8 cellular contexts compared by ENCODE assay signal in genomic region chr6:158654498-158654897, GRCh38. TPM values are rescaled to one million over a fixed set of nuclear protein-coding genes. Genes with fewer than 3 reads are reported as not detected.
DNase-seq lines count a peak whose midpoint lies in the region; ATAC-seq, FAIRE-seq and TF ChIP-seq lines count a peak whose summit lies in the region.

No MANE protein-coding gene starts in this region.

- H3K9me3 ChIP-seq in K562 (replicated peaks; ENCODE audit: control insufficient read depth, insufficient read depth, low read depth, low read length), result no peaks in the 10 kb centered on the region

- H3K79me2 ChIP-seq in K562 (ENCODE audit: control insufficient read depth, insufficient read depth, low read length), result no peaks in the 10 kb centered on the region

- ATAC-seq in K562, result peak; percentile 40; the same call in 1 of the 3 replicates
- no peak for ATAC-seq in stimulated activated naive B cell treated with anti-CD40 and anti-IgM and Interleukin-4, amounts not matched to agents 10 μg/mL and 1 μg/mL and 100 μg/mL, for 72 hours (replicated peaks)
- ATAC-seq in GM18858 (IDR thresholded peaks at IDR 0.05; ENCODE audit: unreplicated experiment), result no peak
- ATAC-seq in GM19455 (IDR thresholded peaks at IDR 0.05; ENCODE audit: unreplicated experiment), result no peak

- no peak overlapping the region for H3K4me3 ChIP-seq in K562

- H3K27ac Mint-ChIP-seq in CD14-positive monocyte, result peak overlapping the region; percentile 96 to 100 (median 98)
- peak overlapping the region; percentile 92 for H3K27ac Mint-ChIP-seq in stimulated activated naive B cell treated with anti-CD40 and anti-IgM and Interleukin-4, amounts not matched to agents 10 μg/mL and 1 μg/mL and 100 μg/mL, for 72 hours

- peak; percentile 93 for DNase-seq in CD14-positive monocyte (ENCODE audit: low spot score)
- DNase-seq in NCI-H1694 treated with DMSO at 0.1 percent for 48 hours (lab: John Stamatoyannopoulos, UW), result peak; percentile 30
- peak in 1 of 4 experiments; percentile 43 for DNase-seq in K562 (ENCODE audit: extremely low read depth in 1 of 4, low spot score in 3 of 4)
- no peak for DNase-seq in stimulated activated naive B cell treated with anti-CD40 and anti-IgM and Interleukin-4, amounts not matched to agents 10 μg/mL and 1 μg/mL and 100 μg/mL, for 72 hours
- DNase-seq in GM10248 (ENCODE audit: extremely low spot score), result no peak

- TF ChIP-seq RAD21 in K562 (CRISPR knock-in tag; conservative IDR thresholded peaks at IDR 0.05 in 1 of 2, IDR thresholded peaks at IDR 0.05 in 1 of 2), result no peak

- peak overlapping the region in 1 of 2 donors; percentile 72 for H3K4me3 Mint-ChIP-seq in CD14-positive monocyte
- H3K4me3 Mint-ChIP-seq in stimulated activated naive B cell treated with anti-CD40 and anti-IgM and Interleukin-4, amounts not matched to agents 10 μg/mL and 1 μg/mL and 100 μg/mL, for 72 hours, result no peak overlapping the region

- no peak for TF ChIP-seq EP300 in K562 (IDR thresholded peaks at IDR 0.05; ENCODE audit: low read length)

- CTCF ChIA-PET in K562 (lab: Yijun Ruan, JAX; ENCODE audit: low intra/inter-chr PET ratio) (no interaction called here), GM10248 (lab: Yijun Ruan, JAX) (interaction anchor here (0.8 kb wide), 1 partner anchor 10 kb away, joined by 3 read pairs; the partner anchor contains the start of gene DYNLT1)

- 9% methylated on average over 6 of the region's 6 CpGs for WGBS in K562 (ENCODE audit: insufficient coverage, low coverage, missing lambda C conversion rate)

- no peak for FAIRE-seq in K562 (lab: Jason Lieb, UNC)

- intact Hi-C loops in CD14-positive monocyte (cut with micrococcal nuclease) (loop anchor here in 1 of 2 donors (10.0 kb wide), 1 partner anchor 600 kb away; no protein-coding TSS in a partner anchor), K562 (cut with micrococcal nuclease) (no loop called here)

- H3K9ac ChIP-seq in K562 (ENCODE audit: insufficient read depth in 1 of 2, low read depth in 2 of 2, low read length in 2 of 2), result no peak overlapping the region; a peak in 1 of 4 replicates

- H3K4me2 ChIP-seq in K562 (ENCODE audit: insufficient read depth, low read length), result no peak overlapping the region

- in situ Hi-C loops in K562 (cut with MboI), result no loop called here

- peaks cover 0 to 9% (median 0%) of the 10 kb centered on the region in 3 donors for H3K27me3 Mint-ChIP-seq in CD14-positive monocyte (ENCODE audit: low read depth in 3 of 3)
- peaks cover 22 to 25% of the 10 kb centered on the region in 2 donors for H3K27me3 Mint-ChIP-seq in stimulated activated naive B cell treated with anti-CD40 and anti-IgM and Interleukin-4, amounts not matched to agents 10 μg/mL and 1 μg/mL and 100 μg/mL, for 72 hours

- BruUV-seq in K562 (replicated peaks; lab: Mats Ljungman, UMichigan), result no TSS peak

- no peak for TF ChIP-seq CTCF in CD14-positive monocyte (IDR thresholded peaks at IDR 0.05)
- no peak for TF ChIP-seq CTCF in K562 (IDR thresholded peaks at IDR 0.05 in 2 of 3, conservative IDR thresholded peaks at IDR 0.05 in 1 of 3; ENCODE audit: insufficient read depth in 2 of 3, low read depth in 1 of 3, low read length in 3 of 3)
- TF ChIP-seq CTCF in GM10248 (IDR thresholded peaks at IDR 0.05; ENCODE audit: control extremely low read depth, extremely low read depth, low read depth, missing control alignments), result no peak

- H2AFZ ChIP-seq in K562 (ENCODE audit: low read depth, low read length), result 0 out of 2 replicates have a peak overlapping the region, but pooled peaks have one; percentile 9

- H4K20me1 ChIP-seq in K562 (replicated peaks; ENCODE audit: control insufficient read depth, insufficient read depth, low read length), result 0 out of 2 replicates have a peak, but pooled peaks cover 3% of the 10 kb centered on the region

- H3K4me1 Mint-ChIP-seq in CD14-positive monocyte, result peaks cover 62% of the 10 kb centered on the region
- peaks cover 25 to 46% of the 10 kb centered on the region in 2 donors for H3K4me1 Mint-ChIP-seq in stimulated activated naive B cell treated with anti-CD40 and anti-IgM and Interleukin-4, amounts not matched to agents 10 μg/mL and 1 μg/mL and 100 μg/mL, for 72 hours

- peaks cover 0 to 4% of the 10 kb centered on the region in 2 donors for H3K36me3 Mint-ChIP-seq in CD14-positive monocyte
- peaks cover 16 to 44% of the 10 kb centered on the region in 2 donors for H3K36me3 Mint-ChIP-seq in stimulated activated naive B cell treated with anti-CD40 and anti-IgM and Interleukin-4, amounts not matched to agents 10 μg/mL and 1 μg/mL and 100 μg/mL, for 72 hours

- no peaks in the 10 kb centered on the region for H3K36me3 ChIP-seq in K562 (ENCODE audit: control insufficient read depth, insufficient read depth, low read length)

- H3K9me1 ChIP-seq in K562 (ENCODE audit: control insufficient read depth, insufficient read depth, low read length), result no peaks in the 10 kb centered on the region

- TF ChIP-seq POLR2A in K562 (conservative IDR thresholded peaks at IDR 0.05), result no peak

- H3K9me3 Mint-ChIP-seq in CD14-positive monocyte, result no peaks in the 10 kb centered on the region
- no peaks in the 10 kb centered on the region for H3K9me3 Mint-ChIP-seq in stimulated activated naive B cell treated with anti-CD40 and anti-IgM and Interleukin-4, amounts not matched to agents 10 μg/mL and 1 μg/mL and 100 μg/mL, for 72 hours

- H3K4me1 ChIP-seq in K562 (replicated peaks in 1 of 2; ENCODE audit: control insufficient read depth in 2 of 2, insufficient read depth in 2 of 2, low read length in 2 of 2), result peaks cover 3% of the 10 kb centered on the region in 2 experiments; a peak in 2 of 5 replicates

- H3K27ac ChIP-seq in K562 (ENCODE audit: extremely low read depth, low read depth, low read length), result no peak overlapping the region
- H3K27ac ChIP-seq in layer of hippocampus (ENCODE audit: low read depth, low read length), result peak overlapping the region; percentile 19

- POLR2A ChIA-PET in K562 (lab: Yijun Ruan, JAX), result interaction anchor here (1.0 to 1.3 kb wide), 2 partner anchors 9 to 10 kb away, joined by 4 read pairs; partner anchors contain the start of gene DYNLT1
- POLR2A ChIA-PET in GM10248 (lab: Yijun Ruan, JAX), result interaction anchor here (0.6 kb wide), 1 partner anchor 37 kb away, joined by 3 read pairs; no protein-coding TSS in a partner anchor

- H3K27me3 ChIP-seq in K562 (ENCODE audit: control insufficient read depth in 2 of 2, insufficient read depth in 2 of 2, low read length in 2 of 2) (peaks cover 47 to 58% of the 10 kb centered on the region in 2 experiments), layer of hippocampus (ENCODE audit: control insufficient read depth, insufficient read depth, low read length) (no peaks in the 10 kb centered on the region)

TF ChIP-seq in K562, 482 proteins besides CTCF, POLR2A, EP300 and RAD21 (continues in another document):
- peak; percentile 58; the same call in 1 of the 2 replicates for TF ChIP-seq MYC (IDR thresholded peaks at IDR 0.05; ENCODE audit: low read depth, low read length)
- TF ChIP-seq MYC (CRISPR knock-in tag; IDR thresholded peaks at IDR 0.05; ENCODE audit: borderline replicate concordance, low read depth), result no peak
- TF ChIP-seq ATF1 (CRISPR knock-in tag; IDR thresholded peaks at IDR 0.05), result no peak
- TF ChIP-seq ATF1 (tag; IDR thresholded peaks at IDR 0.05), result no peak
- TF ChIP-seq HNRNPK (IDR thresholded peaks at IDR 0.05; ENCODE audit: low read depth, low read length, poor library complexity, severe bottlenecking), result no peak
- TF ChIP-seq KAT2B (IDR thresholded peaks at IDR 0.05; ENCODE audit: low read depth, low read length), result no peak
- TF ChIP-seq MCM2 (IDR thresholded peaks at IDR 0.05; ENCODE audit: low read depth), result no peak
- TF ChIP-seq ZNF175 (CRISPR knock-in tag; IDR thresholded peaks at IDR 0.05; ENCODE audit: low read depth), result no peak
- no peak for TF ChIP-seq RFX7 (CRISPR knock-in tag; IDR thresholded peaks at IDR 0.05)

RNA-seq across cellular contexts. Expression of gene SYTL3, which starts 4.6 kb away (rescaled TPM):
- polyA plus RNA-seq in CD14-positive monocyte, result 10 to 100 TPM; 14.6 to 14.8 TPM
- 0.62 and 0.69 TPM in 2 replicates for total RNA-seq in K562 (2011; cell fraction: chromatin; rRNA removed; ENCODE audit: low replicate concordance)
- 0.13 and 0.50 TPM in 2 replicates for total RNA-seq in K562 (2011; cell fraction: nucleolus; rRNA removed)
- 0.15 and 0.38 TPM in 2 replicates for total RNA-seq in K562 (2011; cell fraction: nucleoplasm; rRNA removed)
- 0.05 and 0.61 TPM in 2 replicates for total RNA-seq in K562 (2014; rRNA removed)
- total RNA-seq in K562 (2014; rRNA removed; fragmentation: Illumina TruSeq; extraction: Trizol), result 0.16 and 0.25 TPM in 2 replicates
- 0.11 and 0.18 TPM in 2 replicates for total RNA-seq in K562 (2015; rRNA removed; fragmentation: Illumina TruSeq; extraction: Trizol)
- total RNA-seq in K562 (2021), result 0.11 and 0.35 TPM in 2 replicates
- 0.12 and 0.46 TPM in 2 replicates for polyA plus RNA-seq in K562 (2011; rRNA removed)
- polyA plus RNA-seq in K562 (2011; cell fraction: cytosol; rRNA removed), result 0.22 and 0.39 TPM in 2 replicates
- polyA plus RNA-seq in K562 (2011; cell fraction: nucleus; rRNA removed), result 0.24 and 0.38 TPM in 2 replicates
- 0.17 and 0.35 TPM in 2 replicates for polyA plus RNA-seq in K562 (2012)
- 0.16 and 0.17 TPM in 2 replicates for polyA plus RNA-seq in K562 (2014; fragmentation: Illumina TruSeq; extraction: Trizol)
- polyA plus RNA-seq in K562 (2014; fragmentation: Nextera tagmentation; extraction: Ambion mirVana), result under 1 TPM in 1 of 2 experiments, not detected in 1; 0.06 TPM
- polyA plus RNA-seq in K562 (2014; rRNA removed), result 0.04 TPM in 2 replicates
- 0.21 and 0.39 TPM in 2 replicates for polyA minus RNA-seq in K562 (2011; rRNA and poly(A)+ RNA removed)
- polyA minus RNA-seq in K562 (2011; cell fraction: cytosol; rRNA and poly(A)+ RNA removed), result not detected in 2 replicates
- 0.13 and 0.33 TPM in 2 replicates for polyA minus RNA-seq in K562 (2011; cell fraction: nucleus; rRNA and poly(A)+ RNA removed)

RNA-seq across cellular contexts. Expression of gene DYNLT1, which starts 10.0 kb away (rescaled TPM):
- 100 to 1,000 TPM; 286 to 287 TPM for polyA plus RNA-seq in CD14-positive monocyte
- total RNA-seq in K562 (2011; cell fraction: chromatin; rRNA removed; ENCODE audit: low replicate concordance), result 58.0 and 71.5 TPM in 2 replicates
- 42.2 and 43.2 TPM in 2 replicates for total RNA-seq in K562 (2011; cell fraction: nucleolus; rRNA removed)
- 65.8 and 91.8 TPM in 2 replicates for total RNA-seq in K562 (2011; cell fraction: nucleoplasm; rRNA removed)
- total RNA-seq in K562 (2014; rRNA removed), result 42.2 and 50.0 TPM in 2 replicates
- total RNA-seq in K562 (2014; rRNA removed; fragmentation: Illumina TruSeq; extraction: Trizol), result 70.3 and 75.7 TPM in 2 replicates
- 52.8 and 57.3 TPM in 2 replicates for total RNA-seq in K562 (2015; rRNA removed; fragmentation: Illumina TruSeq; extraction: Trizol)
- total RNA-seq in K562 (2021), result 98.5 and 103 TPM in 2 replicates
- 324 and 368 TPM in 2 replicates for polyA plus RNA-seq in K562 (2011; rRNA removed)
- polyA plus RNA-seq in K562 (2011; cell fraction: cytosol; rRNA removed), result 189 and 261 TPM in 2 replicates
- polyA plus RNA-seq in K562 (2011; cell fraction: nucleus; rRNA removed), result 136 and 203 TPM in 2 replicates
- polyA plus RNA-seq in K562 (2012), result 107 and 174 TPM in 2 replicates
- polyA plus RNA-seq in K562 (2014; fragmentation: Illumina TruSeq; extraction: Trizol), result 130 TPM in 2 replicates
- polyA plus RNA-seq in K562 (2014; fragmentation: Nextera tagmentation; extraction: Ambion mirVana), result 100 to 1,000 TPM; 489 to 583 TPM
- polyA plus RNA-seq in K562 (2014; rRNA removed), result 127 and 142 TPM in 2 replicates
- 150 and 163 TPM in 2 replicates for polyA minus RNA-seq in K562 (2011; rRNA and poly(A)+ RNA removed)
- 30.3 and 31.2 TPM in 2 replicates for polyA minus RNA-seq in K562 (2011; cell fraction: cytosol; rRNA and poly(A)+ RNA removed)
- polyA minus RNA-seq in K562 (2011; cell fraction: nucleus; rRNA and poly(A)+ RNA removed), result 17.0 and 23.3 TPM in 2 replicates

Comparison
In these comparisons a context has a peak if more than half of its experiments do, and no peak if none do; other contexts are left out.
1. DNase-seq: peak in CD14-positive monocyte (single experiment) and NCI-H1694 treated with DMSO at 0.1 percent for 48 hours (single experiment); none in stimulated activated naive B cell treated with anti-CD40 and anti-IgM and Interleukin-4, amounts not matched to agents 10 μg/mL and 1 μg/mL and 100 μg/mL, for 72 hours (single experiment) and GM10248 (single experiment).
2. RNA of gene SYTL3, which starts 4.6 kb away (polyA plus RNA-seq): 14.6 to 14.8 TPM in CD14-positive monocyte; 0.04 to 0.46 TPM in K562; every median in the first group is over 10 times any median in the second.